In genomic region chr19:39497850-39498261, GRCh38 we compare ENCODE assay signal across 8 cellular contexts. TPM values are rescaled to one million over a fixed set of nuclear protein-coding genes. Genes with fewer than 3 reads are reported as not detected.
DNase-seq lines count a peak whose midpoint lies in the region; ATAC-seq and TF ChIP-seq lines count a peak whose summit lies in the region.

No MANE protein-coding gene starts in this region.

- POLR2A ChIA-PET in IMR-90 (lab: Charles Lee; ENCODE audit: unreplicated experiment): no interaction called here

- no peak for TF ChIP-seq POLR2A in IMR-90 (IDR thresholded peaks at IDR 0.05; ENCODE audit: low read depth, low read length)
- no peak for TF ChIP-seq POLR2A in stomach (IDR thresholded peaks at IDR 0.05)

- BruUV-seq in IMR-90 (replicated peaks; lab: Mats Ljungman, UMichigan): no TSS peak

- no peak overlapping the region for H3K14ac ChIP-seq in IMR-90 (replicated peaks; ENCODE audit: low read depth, low read length)

- H4K20me1 ChIP-seq in IMR-90 (ENCODE audit: insufficient read depth, low read length) (no peaks in the 10 kb centered on the region), OCI-LY3 (ENCODE audit: insufficient read depth, low read length) (no peaks in the 10 kb centered on the region)

- peak overlapping the region; percentile 89 for H3K4me2 ChIP-seq in IMR-90 (ENCODE audit: low read depth, low read length)
- peak overlapping the region; percentile 96 for H3K4me2 ChIP-seq in OCI-LY3 (ENCODE audit: low read length)
- peak overlapping the region; percentile 55 for H3K4me2 ChIP-seq in mesendoderm (ENCODE audit: low read length)

- H3K9me1 ChIP-seq in IMR-90 (ENCODE audit: insufficient read depth, low read length): no peaks in the 10 kb centered on the region; the same call in 1 of the 2 replicates

- H3K27ac ChIP-seq in IMR-90 (ENCODE audit: insufficient read depth, low read length): no peak overlapping the region
- no peak overlapping the region for H3K27ac ChIP-seq in OCI-LY3 (ENCODE audit: low read length)
- no peak overlapping the region for H3K27ac ChIP-seq in mesendoderm (ENCODE audit: low read depth, low read length)
- no peak overlapping the region for H3K27ac ChIP-seq in stomach

- H2AK9ac ChIP-seq in IMR-90 (replicated peaks; ENCODE audit: low read depth, low read length, poor library complexity): peak overlapping the region; percentile 71

- H2BK15ac ChIP-seq in IMR-90 (ENCODE audit: low read depth, low read length) (no peak overlapping the region), mesendoderm (replicated peaks; ENCODE audit: low read depth) (no peak overlapping the region)

- H3K9me3 ChIP-seq in IMR-90 (ENCODE audit: control insufficient read depth, insufficient read depth, low read length): no peaks in the 10 kb centered on the region
- no peaks in the 10 kb centered on the region for H3K9me3 ChIP-seq in OCI-LY3 (ENCODE audit: insufficient read depth, low read length)
- H3K9me3 ChIP-seq in stomach: peaks cover 0 to 4% (median 0%) of the 10 kb centered on the region in 4 donors

- no peak overlapping the region for H4K5ac ChIP-seq in IMR-90 (ENCODE audit: low read depth, low read length)
- H4K5ac ChIP-seq in mesendoderm (ENCODE audit: low read length): no peak overlapping the region

- intact Hi-C loops in IMR-90 (cut with micrococcal nuclease): loop anchor here (5.0 kb wide), 2 partner anchors 34 to 174 kb away; partner anchors contain the start of gene EID2B
- intact Hi-C loops in stomach (cut with DNase I; ENCODE audit: low total_unique reads): no loop called here

- H3K4me1 ChIP-seq in IMR-90 (ENCODE audit: control insufficient read depth, insufficient read depth, low read length) (peaks cover 3% of the 10 kb centered on the region; the same call in 1 of the 2 replicates), OCI-LY3 (ENCODE audit: low read length) (peaks cover 10% of the 10 kb centered on the region), mesendoderm (ENCODE audit: control insufficient read depth, low read depth, low read length) (no peaks in the 10 kb centered on the region), stomach (peaks cover 18 to 26% (median 23%) of the 10 kb centered on the region in 4 donors)

- H3K27me3 ChIP-seq in IMR-90 (ENCODE audit: control insufficient read depth, insufficient read depth, low read length) (peaks cover 35% of the 10 kb centered on the region), OCI-LY3 (ENCODE audit: low read depth, low read length) (peaks cover 12% of the 10 kb centered on the region), mesendoderm (ENCODE audit: insufficient read depth, low read length, poor library complexity) (peaks cover 17% of the 10 kb centered on the region), stomach (peaks cover 5 to 75% (median 53%) of the 10 kb centered on the region in 3 donors)

- H3K79me2 ChIP-seq in OCI-LY3 (ENCODE audit: low read length) (no peaks in the 10 kb centered on the region), mesendoderm (ENCODE audit: control insufficient read depth, insufficient read depth, low read length) (no peaks in the 10 kb centered on the region)

- dilution Hi-C loops in IMR-90 (cut with HindIII; ENCODE audit: low sequenced_read_pairs, unreplicated experiment): no loop called here

- TF ChIP-seq RAD21 in IMR-90 (IDR thresholded peaks at IDR 0.05; ENCODE audit: low read length): peak; percentile 39

- 8% methylated on average over 2 of the region's 23 CpGs; no CpG with 5 or more reads in 1 of the 2 experiments for WGBS in IMR-90 (ENCODE audit: extremely low coverage in 2 of 2, insufficient read length in 1 of 2), 2 experiments
- WGBS in mesendoderm (ENCODE audit: extremely low coverage, insufficient coverage, low lambda C conversion rate): no CpG with 5 or more reads among the region's 23 CpGs
- 1 to 3% (median 1%) methylated on average over 18 to 23 of the region's 23 CpGs for WGBS in stomach, 5 donors

- H3K23ac ChIP-seq in IMR-90 (ENCODE audit: low read depth, low read length) (peak overlapping the region; percentile 28; the same call in 1 of the 2 replicates), mesendoderm (ENCODE audit: low read length) (no peak overlapping the region)

- H2AFZ ChIP-seq in IMR-90 (replicated peaks; ENCODE audit: low read length, poor library complexity) (peak overlapping the region; percentile 85), OCI-LY3 (ENCODE audit: low read depth, low read length) (peak overlapping the region; percentile 96)

- H2BK5ac ChIP-seq in IMR-90 (ENCODE audit: low read depth, low read length, poor library complexity, severe bottlenecking) (no peak overlapping the region), mesendoderm (ENCODE audit: low read length) (peak overlapping the region; percentile 1)

- H3K9ac ChIP-seq in IMR-90 (ENCODE audit: low read depth, low read length): no peak overlapping the region
- peak overlapping the region; percentile 45 for H3K9ac ChIP-seq in OCI-LY3 (ENCODE audit: low read length)
- peak overlapping the region; percentile 63 for H3K9ac ChIP-seq in mesendoderm (ENCODE audit: low read length)

- no peak overlapping the region for H4K8ac ChIP-seq in IMR-90 (ENCODE audit: low read depth in 2 of 2, low read length in 2 of 2)
- no peak overlapping the region for H4K8ac ChIP-seq in mesendoderm (ENCODE audit: low read depth, low read length)

- TF ChIP-seq CTCF in IMR-90 (conservative IDR thresholded peaks at IDR 0.05; ENCODE audit: low read depth, low read length): peak; percentile 49
- TF ChIP-seq CTCF in OCI-LY3 (IDR thresholded peaks at IDR 0.05; ENCODE audit: low read depth, low read length): peak; percentile 84
- peak; percentile 11 for TF ChIP-seq CTCF in cardiac fibroblast (IDR thresholded peaks at IDR 0.05; ENCODE audit: low read depth, low read length)
- TF ChIP-seq CTCF in stomach (IDR thresholded peaks at IDR 0.05): peak in 1 of 7 experiments; percentile 27

- no peak overlapping the region for H3K4ac ChIP-seq in IMR-90 (ENCODE audit: low read depth, low read length)
- no peak overlapping the region for H3K4ac ChIP-seq in mesendoderm (ENCODE audit: low read depth, low read length)

- H3K36me3 ChIP-seq in IMR-90 (ENCODE audit: control insufficient read depth, insufficient read depth, low read length) (no peaks in the 10 kb centered on the region), OCI-LY3 (replicated peaks; ENCODE audit: low read depth, low read length) (no peaks in the 10 kb centered on the region), mesendoderm (ENCODE audit: control insufficient read depth, insufficient read depth, low read length) (no peaks in the 10 kb centered on the region), stomach (no peaks in the 10 kb centered on the region)

- H3K18ac ChIP-seq in IMR-90 (ENCODE audit: low read depth, low read length) (no peak overlapping the region), mesendoderm (ENCODE audit: low read length) (peak overlapping the region; percentile 64)

- DNase-seq in DMS153 treated with DMSO at 0.1 percent for 48 hours (lab: John Stamatoyannopoulos, UW; ENCODE audit: unreplicated experiment): peak; percentile 89
- peak; percentile 19 for DNase-seq in IMR-90
- DNase-seq in cardiac fibroblast (ENCODE audit: low read depth in 2 of 2): peak in 1 of 2 donors; percentile 42
- peak; percentile 94 for DNase-seq in mesendoderm
- DNase-seq in H4 (ENCODE audit: low spot score): no peak
- no peak for DNase-seq in stomach

- H3K79me1 ChIP-seq in IMR-90 (ENCODE audit: low read depth in 1 of 2, low read length in 2 of 2): no peaks in the 10 kb centered on the region
- H3K79me1 ChIP-seq in mesendoderm (ENCODE audit: low read length): no peaks in the 10 kb centered on the region

- in situ Hi-C loops in IMR-90 (cut with MboI; ENCODE audit: low sequenced_read_pairs): no loop called here

- ATAC-seq in IMR-90 (ENCODE audit: low read depth) (peak; percentile 77), HG03097 (IDR thresholded peaks at IDR 0.05; ENCODE audit: low FRiP score, unreplicated experiment) (no peak)

- H3K56ac ChIP-seq in IMR-90 (ENCODE audit: extremely low read depth, insufficient read depth, low read length): no peak overlapping the region
- H3K56ac ChIP-seq in mesendoderm (ENCODE audit: low read length): peak overlapping the region; percentile 85

- H2BK120ac ChIP-seq in IMR-90 (ENCODE audit: low read depth, low read length) (no peak overlapping the region), mesendoderm (ENCODE audit: low read depth, low read length) (no peak overlapping the region)

- CTCF ChIA-PET in IMR-90 (lab: Yijun Ruan, JAX): interaction anchor here (0.5 to 1.1 kb wide), 4 partner anchors 26 to 57 kb away, joined by 3 to 5 read pairs (median 3); partner anchors contain the start of gene EID2B

- H2BK20ac ChIP-seq in IMR-90 (ENCODE audit: low read depth, low read length): no peak overlapping the region

- no peak overlapping the region for H4K91ac ChIP-seq in IMR-90 (ENCODE audit: insufficient read depth, low read depth, low read length)

- no peak overlapping the region for H2AK5ac ChIP-seq in IMR-90 (ENCODE audit: low read depth, low read length)
- no peak overlapping the region for H2AK5ac ChIP-seq in mesendoderm (ENCODE audit: low read length)

- H3K4me3 ChIP-seq in IMR-90 (ENCODE audit: insufficient read depth, low read depth, low read length): peak overlapping the region; percentile 24; the same call in 1 of the 2 replicates
- H3K4me3 ChIP-seq in OCI-LY3 (ENCODE audit: low read length): peak overlapping the region; percentile 75
- H3K4me3 ChIP-seq in cardiac fibroblast (replicated peaks in 1 of 2; ENCODE audit: low read depth in 2 of 2, low read length in 2 of 2): no peak overlapping the region
- peak overlapping the region; percentile 36 for H3K4me3 ChIP-seq in mesendoderm (ENCODE audit: low read length)
- peak overlapping the region in 2 of 4 donors; percentile 4 to 32 for H3K4me3 ChIP-seq in stomach

- no peak for TF ChIP-seq EP300 in stomach (IDR thresholded peaks at IDR 0.05)

RNA-seq across cellular contexts. Expression of gene DLL3, which starts 0.9 kb away (rescaled TPM):
- total RNA-seq in IMR-90 (2012; rRNA removed) (0.28 and 0.36 TPM in 2 replicates), stomach (not detected)
- polyA plus RNA-seq in IMR-90 (2012; rRNA removed) (1.3 and 1.9 TPM in 2 replicates), stomach (under 1 TPM in 1 of 3 donors, not detected in 2; 0.08 TPM)
- polyA plus RNA-seq in IMR-90 (2012; cell fraction: cytosol; rRNA removed): 1.3 and 1.4 TPM in 2 replicates
- polyA plus RNA-seq in IMR-90 (2012; cell fraction: nucleus; rRNA removed; ENCODE audit: low replicate concordance): 0.34 and 0.40 TPM in 2 replicates
- polyA plus RNA-seq in mesendoderm (2013, experiment 1 of 2): 2.2 TPM
- polyA plus RNA-seq in mesendoderm (2013, experiment 2 of 2): 2.4 TPM
- 2.0 and 2.2 TPM in 2 replicates for total RNA-seq in H4 (2014; rRNA removed; shearing (Covaris generic))

RNA-seq across cellular contexts. Expression of gene SELENOV, which starts 17.1 kb away (rescaled TPM):
- not detected in 2 replicates for total RNA-seq in IMR-90 (2012; rRNA removed)
- polyA plus RNA-seq in IMR-90 (2012; rRNA removed): not detected in 2 replicates
- polyA plus RNA-seq in IMR-90 (2012; cell fraction: cytosol; rRNA removed): not detected in 2 replicates
- polyA plus RNA-seq in IMR-90 (2012; cell fraction: nucleus; rRNA removed; ENCODE audit: low replicate concordance): not detected in 2 replicates
- polyA plus RNA-seq in mesendoderm (2013, experiment 1 of 2): 5.9 TPM
- polyA plus RNA-seq in mesendoderm (2013, experiment 2 of 2): 7.0 TPM
- total RNA-seq in H4 (2014; rRNA removed; shearing (Covaris generic)): not detected in 2 replicates
- not detected for total RNA-seq in stomach
- polyA plus RNA-seq in stomach: not detected

RNA-seq across cellular contexts. Expression of gene TIMM50, which starts 17.2 kb away (rescaled TPM):
- total RNA-seq in IMR-90 (2012; rRNA removed): 52.0 and 53.3 TPM in 2 replicates
- 76.8 and 89.9 TPM in 2 replicates for polyA plus RNA-seq in IMR-90 (2012; rRNA removed)
- 74.3 and 78.9 TPM in 2 replicates for polyA plus RNA-seq in IMR-90 (2012; cell fraction: cytosol; rRNA removed)
- 86.9 and 89.0 TPM in 2 replicates for polyA plus RNA-seq in IMR-90 (2012; cell fraction: nucleus; rRNA removed; ENCODE audit: low replicate concordance)
- 131 TPM for polyA plus RNA-seq in mesendoderm (2013, experiment 1 of 2)
- 137 TPM for polyA plus RNA-seq in mesendoderm (2013, experiment 2 of 2)
- 91.9 and 122 TPM in 2 replicates for total RNA-seq in H4 (2014; rRNA removed; shearing (Covaris generic))
- 100 to 1,000 TPM in 1 of 5 donors, 10 to 100 TPM in 4; 35.0 to 106 (median 56.2) TPM for total RNA-seq in stomach
- polyA plus RNA-seq in stomach: 10 to 100 TPM; 36.5 to 51.2 (median 49.7) TPM

RNA-seq across cellular contexts. Expression of gene EID2B, which starts 34.8 kb away (rescaled TPM):
- total RNA-seq in IMR-90 (2012; rRNA removed) (2.7 and 4.2 TPM in 2 replicates), stomach (1 to 10 TPM in 3 of 5 donors, under 1 TPM in 1, not detected in 1; 0.58 to 5.7 (median 1.9) TPM)
- polyA plus RNA-seq in IMR-90 (2012; rRNA removed) (2.3 and 2.5 TPM in 2 replicates), stomach (1 to 10 TPM; 1.2 to 1.9 (median 1.2) TPM)
- 1.8 and 1.9 TPM in 2 replicates for polyA plus RNA-seq in IMR-90 (2012; cell fraction: cytosol; rRNA removed)
- polyA plus RNA-seq in IMR-90 (2012; cell fraction: nucleus; rRNA removed; ENCODE audit: low replicate concordance): 1.3 and 2.1 TPM in 2 replicates
- polyA plus RNA-seq in mesendoderm (2013, experiment 1 of 2): 1.7 TPM
- 1.4 TPM for polyA plus RNA-seq in mesendoderm (2013, experiment 2 of 2)
- 3.2 and 3.3 TPM in 2 replicates for total RNA-seq in H4 (2014; rRNA removed; shearing (Covaris generic))

RNA-seq across cellular contexts. Expression of gene EID2, which starts 42.1 kb away (rescaled TPM):
- total RNA-seq in IMR-90 (2012; rRNA removed) (5.7 and 6.9 TPM in 2 replicates), stomach (10 to 100 TPM in 1 of 5 donors, 1 to 10 TPM in 3, not detected in 1; 4.3 to 56.5 (median 6.1) TPM)
- polyA plus RNA-seq in IMR-90 (2012; rRNA removed) (9.8 and 10.4 TPM in 2 replicates), stomach (10 to 100 TPM in 2 of 3 donors, 1 to 10 TPM in 1; 8.7 to 12.5 (median 10.2) TPM)
- 2.1 and 7.4 TPM in 2 replicates for polyA plus RNA-seq in IMR-90 (2012; cell fraction: cytosol; rRNA removed)
- 4.5 and 4.9 TPM in 2 replicates for polyA plus RNA-seq in IMR-90 (2012; cell fraction: nucleus; rRNA removed; ENCODE audit: low replicate concordance)
- polyA plus RNA-seq in mesendoderm (2013, experiment 1 of 2): 21.4 TPM
- polyA plus RNA-seq in mesendoderm (2013, experiment 2 of 2): 21.7 TPM
- total RNA-seq in H4 (2014; rRNA removed; shearing (Covaris generic)): 10.8 and 11.5 TPM in 2 replicates

Comparison
In these comparisons a context has a peak if more than half of its experiments do, and no peak if none do; other contexts are left out.
1. DNase-seq: peak in DMS153 treated with DMSO at 0.1 percent for 48 hours (single experiment), IMR-90 (single experiment) and mesendoderm (single experiment); none in H4 (single experiment) and stomach (single experiment).
2. H3K4me3 ChIP-seq: peak in IMR-90 (single experiment), OCI-LY3 (single experiment) and mesendoderm (single experiment); none in cardiac fibroblast (0 of 2).
3. Peak in every context shown above with its lines, with median percentiles within 50 percentile points of each other: H3K4me2 ChIP-seq.